Comparison of ENCODE assay signal across 3 cellular contexts in genomic region chr18:42563995-42564394, GRCh38.
"Had no signal": no experiment of that assay in that cellular context is flagged by ENCODE, and none has a peak within 500 bp of the region (broad histone marks: within the 10 kb centered on the region; RNA-seq: fewer than 3 reads in every experiment).

No MANE protein-coding gene starts in this region.

- H3K4me3 ChIP-seq: GM12878 had no signal

- DNase-seq: GDM1, GF-D8 had no signal

- ATAC-seq: GM12878 had no signal
